Comparison of ENCODE assay signal across 9 cellular contexts in genomic region chr14:63308723-63309317, GRCh38. TPM values are rescaled to one million over a fixed set of nuclear protein-coding genes. Genes with fewer than 3 reads are reported as not detected.
A peak's percentile ranks its signal among the peaks of the same experiment; 100 is the strongest.
DNase-seq lines count a peak whose midpoint lies in the region; ATAC-seq and TF ChIP-seq lines count a peak whose summit lies in the region.
"Had no signal": no experiment of that assay in that cellular context is flagged by ENCODE, and none has a peak within 500 bp of the region (broad histone marks: within the 10 kb centered on the region; RNA-seq: fewer than 3 reads in every experiment).

No MANE protein-coding gene starts in this region.

- ATAC-seq in HG02759 (IDR thresholded peaks at IDR 0.05; ENCODE audit: unreplicated experiment) = no peak
- ATAC-seq in natural killer cell = no peak
- ATAC-seq in HG03097 (IDR thresholded peaks at IDR 0.05; ENCODE audit: low FRiP score, unreplicated experiment) = no peak

- peaks cover under 1% of the 10 kb centered on the region for H3K4me1 ChIP-seq in endodermal cell (ENCODE audit: control insufficient read depth, insufficient read depth, low read length)

- H3K4me3 ChIP-seq in GM06990 (replicated peaks; ENCODE audit: low read depth, low read length) (no peak overlapping the region), endodermal cell (ENCODE audit: low read length) (no peak overlapping the region)

- intact Hi-C loops in natural killer cell (cut with micrococcal nuclease) = no loop called here

- H3K9me3 Mint-ChIP-seq in endodermal cell (no peaks in the 10 kb centered on the region), natural killer cell (no peaks in the 10 kb centered on the region)
- H3K9me3 Mint-ChIP-seq: dendritic cell treated with granulocyte-macrophage colony-stimulating factor and Interleukin-4, amounts not matched to agents 40 ng/mL and 50 ng/mL, for 4 days had no signal

- H3K36me3 Mint-ChIP-seq in endodermal cell (ENCODE audit: low read depth) (no peaks in the 10 kb centered on the region), natural killer cell (no peaks in the 10 kb centered on the region)

- H3K4me1 Mint-ChIP-seq in endodermal cell (peaks cover 2% of the 10 kb centered on the region), natural killer cell (no peaks in the 10 kb centered on the region)

- no peak for DNase-seq in GM06990 (ENCODE audit: extremely low read depth, insufficient read length)
- peak; percentile 62 for DNase-seq in NCI-H1105 treated with DMSO at 0.1 percent for 48 hours (lab: John Stamatoyannopoulos, UW)
- DNase-seq in endodermal cell = peak; percentile 90
- no peak for DNase-seq in C1 segment of cervical spinal cord (lab: John Stamatoyannopoulos, UW)
- no peak for DNase-seq in natural killer cell

- H3K27me3 Mint-ChIP-seq in endodermal cell (ENCODE audit: insufficient read depth) (no peaks in the 10 kb centered on the region), natural killer cell (ENCODE audit: low read depth in 2 of 2) (peaks cover 12 to 32% of the 10 kb centered on the region in 2 donors)
- H3K27me3 Mint-ChIP-seq: dendritic cell treated with granulocyte-macrophage colony-stimulating factor and Interleukin-4, amounts not matched to agents 40 ng/mL and 50 ng/mL, for 4 days had no signal

- no peak overlapping the region for H3K27ac ChIP-seq in 22Rv1
- H3K27ac ChIP-seq in endodermal cell (ENCODE audit: low read depth, low read length) = no peak overlapping the region

- H3K36me3 ChIP-seq in GM06990 (ENCODE audit: control insufficient read depth, insufficient read depth, low read length) = no peaks in the 10 kb centered on the region
- H3K36me3 ChIP-seq in endodermal cell (ENCODE audit: control insufficient read depth, insufficient read depth, low read length) = no peaks in the 10 kb centered on the region

- 72 to 85% methylated on average over 5 to 6 of the region's 7 CpGs for WGBS in endodermal cell (ENCODE audit: insufficient coverage in 1 of 2, insufficient read length in 1 of 2), 2 experiments

- H3K9ac ChIP-seq in endodermal cell (ENCODE audit: extremely low read depth, low read length, poor library complexity, severe bottlenecking) = no peak overlapping the region

- no peaks in the 10 kb centered on the region for H3K9me3 ChIP-seq in endodermal cell (ENCODE audit: control insufficient read depth, low read length)

- H3K27me3 ChIP-seq in GM06990 (replicated peaks; ENCODE audit: control insufficient read depth, insufficient read depth, low read length) = no peaks in the 10 kb centered on the region; the same call in 1 of the 2 replicates
- H3K27me3 ChIP-seq in endodermal cell (ENCODE audit: control insufficient read depth, insufficient read depth, low read length, poor library complexity, severe bottlenecking) = no peaks in the 10 kb centered on the region

- H3K4me3 Mint-ChIP-seq in endodermal cell = no peak overlapping the region
- no peak overlapping the region for H3K4me3 Mint-ChIP-seq in natural killer cell
- H3K4me3 Mint-ChIP-seq: dendritic cell treated with granulocyte-macrophage colony-stimulating factor and Interleukin-4, amounts not matched to agents 40 ng/mL and 50 ng/mL, for 4 days had no signal

- H3K27ac Mint-ChIP-seq in endodermal cell (peak overlapping the region; percentile 3), natural killer cell (no peak overlapping the region)
- H3K27ac Mint-ChIP-seq: dendritic cell treated with granulocyte-macrophage colony-stimulating factor and Interleukin-4, amounts not matched to agents 40 ng/mL and 50 ng/mL, for 4 days had no signal

- TF ChIP-seq CTCF in 22Rv1 (IDR thresholded peaks at IDR 0.05) (peak; percentile 77), GM06990 (IDR thresholded peaks at IDR 0.05; ENCODE audit: insufficient read depth, low read length, poor library complexity, severe bottlenecking) (peak; percentile 86), endodermal cell (conservative IDR thresholded peaks at IDR 0.05) (peak; percentile 98), natural killer cell (IDR thresholded peaks at IDR 0.05) (no peak)

RNA-seq across cellular contexts. Expression of gene GPHB5, which starts 9.9 kb away (rescaled TPM):
- not detected for total RNA-seq in endodermal cell
- polyA plus RNA-seq in endodermal cell (2013, experiment 1 of 2) = not detected
- polyA plus RNA-seq in endodermal cell (2013, experiment 2 of 2) = not detected
- not detected for total RNA-seq in natural killer cell

Comparison
In these comparisons a context has a peak if more than half of its experiments do, and no peak if none do; other contexts are left out.
1. DNase-seq: peak in NCI-H1105 treated with DMSO at 0.1 percent for 48 hours (single experiment) and endodermal cell (single experiment); none in GM06990 (single experiment), C1 segment of cervical spinal cord (0 of 14) and natural killer cell (single experiment).